In genomic region chr4:1554246-1554875, GRCh38 we compare ENCODE assay signal across 28 cellular contexts.
"Had no signal": no experiment of that assay in that cellular context is flagged by ENCODE, and none has a peak within 500 bp of the region (broad histone marks: within the 10 kb centered on the region; RNA-seq: fewer than 3 reads in every experiment).

No MANE protein-coding gene starts in this region.

- H3K4me2 ChIP-seq: neural progenitor cell had no signal

- H3K4me3 Mint-ChIP-seq: natural killer cell; nephron; stimulated activated effector memory CD8-positive, alpha-beta T cell treated with anti-CD3 and anti-CD28 coated beads, Interleukin-12 subunit alpha, Interleukin-12 subunit beta, amount 100 ng/mL, for 72 hours; stimulated activated naive CD8-positive, alpha-beta T cell treated with anti-CD3 and anti-CD28 coated beads, Interleukin-15, Interleukin-2, amounts not matched to agents 100 ng/mL and 50 ng/mL, for 24 hours had no signal

- H2AFZ ChIP-seq: neural progenitor cell, parathyroid adenoma had no signal

- H3K27me3 ChIP-seq: right lobe of liver, thyroid gland, vagina had no signal

- DNase-seq: natural killer cell; nucleus accumbens; posterior cingulate gyrus; psoas muscle; right cardiac atrium; right lobe of liver; sigmoid colon; small intestine; stimulated activated CD4-positive, alpha-beta T cell treated with anti-CD3 and anti-CD28 coated beads, Interleukin-15, amount 100 ng/mL, for 24 hours; stimulated activated CD4-positive, alpha-beta T cell treated with anti-CD3 and anti-CD28 coated beads, Interleukin-2, amount 100 ng/mL, for 24 hours; stimulated activated CD4-positive, alpha-beta T cell treated with anti-CD3 and anti-CD28 coated beads, Interleukin-2, amount 100 ng/mL, for 48 hours; stimulated activated CD4-positive, alpha-beta T cell treated with anti-CD3 and anti-CD28 coated beads, Interleukin-4, amount 100 ng/mL, for 24 hours; stimulated activated naive B cell treated with anti-CD40 and anti-IgM and Interleukin-4, amounts not matched to agents 10 μg/mL and 1 μg/mL and 100 μg/mL, for 72 hours; stimulated activated naive CD4-positive, alpha-beta T cell treated with Interleukin-2 at 50 U/mL for 16 hours; thyroid gland; trophoblast cell had no signal

- H3K36me3 ChIP-seq: neural progenitor cell, neutrophil, right lobe of liver, sigmoid colon, stomach, thoracic aorta, thyroid gland, tibial nerve, upper lobe of left lung, vagina had no signal

- H3K9me3 ChIP-seq: neutrophil, psoas muscle, right lobe of liver, sigmoid colon, stomach, thoracic aorta, thyroid gland, tibial nerve, upper lobe of left lung, vagina had no signal

- H3K27ac Mint-ChIP-seq: natural killer cell; nephron; neural progenitor cell; progenitor cell of endocrine pancreas; stimulated activated effector memory CD8-positive, alpha-beta T cell treated with anti-CD3 and anti-CD28 coated beads, Interleukin-12 subunit alpha, Interleukin-12 subunit beta, amount 100 ng/mL, for 72 hours; stimulated activated naive B cell treated with anti-CD40 and anti-IgM and Interleukin-4, amounts not matched to agents 10 μg/mL and 1 μg/mL and 100 μg/mL, for 72 hours; stimulated activated naive CD8-positive, alpha-beta T cell treated with anti-CD3 and anti-CD28 coated beads, Interleukin-15, Interleukin-2, amounts not matched to agents 100 ng/mL and 50 ng/mL, for 24 hours had no signal

- H3K9ac ChIP-seq: neural progenitor cell, parathyroid adenoma had no signal

- H3K36me3 Mint-ChIP-seq: natural killer cell; neural progenitor cell; stimulated activated effector memory CD8-positive, alpha-beta T cell treated with anti-CD3 and anti-CD28 coated beads, Interleukin-12 subunit alpha, Interleukin-12 subunit beta, amount 100 ng/mL, for 72 hours; stimulated activated naive B cell treated with anti-CD40 and anti-IgM and Interleukin-4, amounts not matched to agents 10 μg/mL and 1 μg/mL and 100 μg/mL, for 72 hours had no signal

- H3K27ac ChIP-seq: neural progenitor cell, neutrophil, parathyroid adenoma, psoas muscle, right lobe of liver, sigmoid colon, stomach, thoracic aorta, thyroid gland, tibial nerve, upper lobe of left lung, vagina had no signal

- H3K9me3 Mint-ChIP-seq: natural killer cell; nephron; stimulated activated effector memory CD8-positive, alpha-beta T cell treated with anti-CD3 and anti-CD28 coated beads, Interleukin-12 subunit alpha, Interleukin-12 subunit beta, amount 100 ng/mL, for 72 hours; stimulated activated naive B cell treated with anti-CD40 and anti-IgM and Interleukin-4, amounts not matched to agents 10 μg/mL and 1 μg/mL and 100 μg/mL, for 72 hours; stimulated activated naive CD8-positive, alpha-beta T cell treated with anti-CD3 and anti-CD28 coated beads, Interleukin-15, Interleukin-2, amounts not matched to agents 100 ng/mL and 50 ng/mL, for 24 hours had no signal

- H3K4me1 Mint-ChIP-seq: natural killer cell; stimulated activated effector memory CD8-positive, alpha-beta T cell treated with anti-CD3 and anti-CD28 coated beads, Interleukin-12 subunit alpha, Interleukin-12 subunit beta, amount 100 ng/mL, for 72 hours had no signal

- H3K4me1 ChIP-seq: parathyroid adenoma, psoas muscle, right lobe of liver had no signal

- H3K4me3 ChIP-seq: neural progenitor cell, psoas muscle, right lobe of liver, sigmoid colon, stomach, thoracic aorta, thyroid gland, tibial nerve, upper lobe of left lung, vagina had no signal
